Comparison of ENCODE assay signal across 8 cellular contexts in genomic region chr1:170075186-170075585, GRCh38. TPM values are rescaled to one million over a fixed set of nuclear protein-coding genes. Genes with fewer than 3 reads are reported as not detected.
A peak's percentile ranks its signal among the peaks of the same experiment; 100 is the strongest.
DNase-seq lines count a peak whose midpoint lies in the region; ATAC-seq, FAIRE-seq and TF ChIP-seq lines count a peak whose summit lies in the region.

No MANE protein-coding gene starts in this region.

- H3K9me3 Mint-ChIP-seq in CD8-positive, alpha-beta memory T cell = peaks cover 5 to 11% (median 7%) of the 10 kb centered on the region in 5 donors

- H3K4me2 ChIP-seq in endothelial cell of umbilical vein (ENCODE audit: insufficient read depth, low read length) (peak overlapping the region; percentile 60), parathyroid adenoma (ENCODE audit: low read length) (peak overlapping the region; percentile 54)

- dilution Hi-C loops in endothelial cell of umbilical vein (cut with MboI; ENCODE audit: extremely low pct_ligation_motif_present, low sequenced_read_pairs) = no loop called here

- H3K4me1 Mint-ChIP-seq in CD8-positive, alpha-beta memory T cell = peaks cover 47 to 57% (median 52%) of the 10 kb centered on the region in 3 donors

- intact Hi-C loops in endothelial cell of umbilical vein (cut with micrococcal nuclease) = loop anchor here (10.0 kb wide), 2 partner anchors 460 to 590 kb away; partner anchors contain the start of genes GORAB and PRRX1

- no peaks in the 10 kb centered on the region for H3K9me3 ChIP-seq in CD8-positive, alpha-beta memory T cell (ENCODE audit: low read length)
- peaks cover 32% of the 10 kb centered on the region for H3K9me3 ChIP-seq in NT2/D1 (ENCODE audit: insufficient read depth, low read length)
- no peaks in the 10 kb centered on the region for H3K9me3 ChIP-seq in endothelial cell of umbilical vein (replicated peaks; ENCODE audit: control insufficient read depth, insufficient read depth, low read length)
- H3K9me3 ChIP-seq in parathyroid adenoma (ENCODE audit: control insufficient read depth, low read length) = no peaks in the 10 kb centered on the region

- CTCF ChIA-PET in CD8-positive, alpha-beta memory T cell (lab: Charles Lee) = interaction anchor here (0.8 kb wide), 1 partner anchor 12 kb away, joined by 3 read pairs; no protein-coding TSS in a partner anchor
- CTCF ChIA-PET in endothelial cell of umbilical vein (lab: Charles Lee) = interaction anchor here (1.0 kb wide), 1 partner anchor 179 kb away, joined by 3 read pairs; no protein-coding TSS in a partner anchor

- H3K4me1 ChIP-seq in CD8-positive, alpha-beta memory T cell (ENCODE audit: insufficient read depth, low read length) = peaks cover 27% of the 10 kb centered on the region
- H3K4me1 ChIP-seq in NT2/D1 (ENCODE audit: insufficient read depth, insufficient read length) = no peaks in the 10 kb centered on the region
- H3K4me1 ChIP-seq in endothelial cell of umbilical vein (ENCODE audit: control insufficient read depth, extremely low read depth, insufficient read depth, low read length) = peaks cover 7% of the 10 kb centered on the region
- no peaks in the 10 kb centered on the region for H3K4me1 ChIP-seq in parathyroid adenoma

- peak overlapping the region; percentile 70 for H3K4me3 ChIP-seq in CD8-positive, alpha-beta memory T cell (ENCODE audit: low read length)
- peak overlapping the region; percentile 79 for H3K4me3 ChIP-seq in NT2/D1 (ENCODE audit: insufficient read length, low read depth)
- peak overlapping the region in 2 of 3 experiments; percentile 9 to 77 for H3K4me3 ChIP-seq in endothelial cell of umbilical vein (replicated peaks in 1 of 3; ENCODE audit: insufficient read depth in 1 of 3, low read depth in 1 of 3, low read length in 3 of 3)
- H3K4me3 ChIP-seq in parathyroid adenoma (ENCODE audit: low read depth, low read length) = peak overlapping the region; percentile 60

- TF ChIP-seq CTCF in endothelial cell of umbilical vein (IDR thresholded peaks at IDR 0.05; ENCODE audit: extremely low read depth in 1 of 2, insufficient read depth in 1 of 2, low read depth in 1 of 2, low read length in 2 of 2) = no peak
- TF ChIP-seq CTCF in parathyroid adenoma (IDR thresholded peaks at IDR 0.05) = no peak

- FAIRE-seq in endothelial cell of umbilical vein (lab: Jason Lieb, UNC) = no peak

- TF ChIP-seq POLR2A in endothelial cell of umbilical vein (IDR thresholded peaks at IDR 0.05; ENCODE audit: low read depth, low read length) = no peak

- H3K27me3 Mint-ChIP-seq in CD8-positive, alpha-beta memory T cell = no peaks in the 10 kb centered on the region

- POLR2A ChIA-PET in CD8-positive, alpha-beta memory T cell (lab: Charles Lee) = interaction anchor here (1.7 kb wide), 1 partner anchor 182 kb away, joined by 12 read pairs; the partner anchor contains the start of gene SCYL3
- POLR2A ChIA-PET in endothelial cell of umbilical vein (lab: Charles Lee) = no interaction called here

- H3K79me2 ChIP-seq in endothelial cell of umbilical vein (ENCODE audit: control insufficient read depth, insufficient read depth, low read length) (peaks cover 2% of the 10 kb centered on the region), parathyroid adenoma (peaks cover 7% of the 10 kb centered on the region)

- H2AFZ ChIP-seq in endothelial cell of umbilical vein (ENCODE audit: low read depth, low read length) (peak overlapping the region; percentile 84), parathyroid adenoma (peak overlapping the region; percentile 95)

- peak overlapping the region; percentile 81 to 98 (median 94) for H3K27ac Mint-ChIP-seq in CD8-positive, alpha-beta memory T cell

- no peaks in the 10 kb centered on the region for H4K20me1 ChIP-seq in endothelial cell of umbilical vein (replicated peaks; ENCODE audit: control insufficient read depth, extremely low read depth, insufficient read depth, low read length)

- no peaks in the 10 kb centered on the region for H3K9me1 ChIP-seq in endothelial cell of umbilical vein (replicated peaks; ENCODE audit: control insufficient read depth, extremely low read depth, insufficient read depth, low read length)

- ATAC-seq in GM21447 (IDR thresholded peaks at IDR 0.05; ENCODE audit: unreplicated experiment) = no peak

- H3K27me3 ChIP-seq in CD8-positive, alpha-beta memory T cell (ENCODE audit: insufficient read depth, low read length, poor library complexity, severe bottlenecking) = no peaks in the 10 kb centered on the region
- H3K27me3 ChIP-seq in NT2/D1 (ENCODE audit: insufficient read depth, insufficient read length) (no peaks in the 10 kb centered on the region), endothelial cell of umbilical vein (ENCODE audit: control insufficient read depth in 2 of 2, insufficient read depth in 2 of 2, low read length in 2 of 2) (no peaks in the 10 kb centered on the region), parathyroid adenoma (ENCODE audit: control insufficient read depth, insufficient read depth, low read length) (no peaks in the 10 kb centered on the region)

- peak overlapping the region; percentile 11 for H3K9ac ChIP-seq in NT2/D1 (ENCODE audit: insufficient read length, low read depth)
- no peak overlapping the region for H3K9ac ChIP-seq in endothelial cell of umbilical vein (replicated peaks; ENCODE audit: extremely low read depth, insufficient read depth, low read length)
- H3K9ac ChIP-seq in parathyroid adenoma = no peak overlapping the region

- H3K36me3 ChIP-seq in CD8-positive, alpha-beta memory T cell (ENCODE audit: insufficient read depth, low read length) = no peaks in the 10 kb centered on the region
- H3K36me3 ChIP-seq in NT2/D1 (ENCODE audit: insufficient read depth, insufficient read length, low read length) (no peaks in the 10 kb centered on the region), endothelial cell of umbilical vein (ENCODE audit: control insufficient read depth in 2 of 2, extremely low read depth in 1 of 2, insufficient read depth in 2 of 2, low read length in 2 of 2) (no peaks in the 10 kb centered on the region), parathyroid adenoma (ENCODE audit: control insufficient read depth, insufficient read depth, low read length) (no peaks in the 10 kb centered on the region)

- DNase-seq in CD8-positive, alpha-beta memory T cell = peak in 2 of 5 donors; percentile 1 to 50
- DNase-seq in NT2/D1 (ENCODE audit: low read depth, low spot score) (no peak), endothelial cell of umbilical vein (ENCODE audit: low read depth, low spot score) (no peak), AG20443 (ENCODE audit: low spot score) (no peak), SW 1271 (lab: John Stamatoyannopoulos, UW) (no peak)
- DNase-seq in stimulated activated CD4-positive, alpha-beta T cell treated with anti-CD3 and anti-CD28 coated beads, Interleukin-2, amount 100 ng/mL, for 48 hours = no peak

- peak overlapping the region; percentile 85 to 98 (median 91) for H3K4me3 Mint-ChIP-seq in CD8-positive, alpha-beta memory T cell

- H3K36me3 Mint-ChIP-seq in CD8-positive, alpha-beta memory T cell = peaks cover 7 to 15% (median 7%) of the 10 kb centered on the region in 3 donors

- peak overlapping the region; percentile 66 for H3K27ac ChIP-seq in CD8-positive, alpha-beta memory T cell (ENCODE audit: low read depth, low read length)
- no peak overlapping the region for H3K27ac ChIP-seq in endothelial cell of umbilical vein (ENCODE audit: insufficient read depth, low read depth, low read length)
- H3K27ac ChIP-seq in parathyroid adenoma = peak overlapping the region; percentile 79

- no TSS peak for BruUV-seq in endothelial cell of umbilical vein (replicated peaks; lab: Mats Ljungman, UMichigan)

TF ChIP-seq in endothelial cell of umbilical vein, 7 proteins besides CTCF, POLR2A, EP300 and RAD21:
- TF ChIP-seq MYC (IDR thresholded peaks at IDR 0.05; ENCODE audit: low read depth, low read length) (no peak), GATA2 (IDR thresholded peaks at IDR 0.05; ENCODE audit: insufficient read depth, insufficient read length, low read depth, low read length) (no peak), POLR2AphosphoS5 (IDR thresholded peaks at IDR 0.05; ENCODE audit: insufficient read depth, low read depth, low read length) (no peak), MAX (IDR thresholded peaks at IDR 0.05; ENCODE audit: insufficient read depth, insufficient read length) (no peak), EZH2 (IDR thresholded peaks at IDR 0.05; ENCODE audit: borderline replicate concordance, low read depth, low read length, severe bottlenecking) (no peak)

RNA-seq across cellular contexts. Expression of gene KIFAP3, which starts 0.7 kb away (rescaled TPM):
- total RNA-seq in CD8-positive, alpha-beta memory T cell = 10 to 100 TPM; 23.2 to 23.8 TPM
- 17.4 TPM for polyA plus RNA-seq in CD8-positive, alpha-beta memory T cell
- total RNA-seq in endothelial cell of umbilical vein = 17.5 and 19.6 TPM in 2 replicates
- polyA plus RNA-seq in endothelial cell of umbilical vein = 5.0 and 6.4 TPM in 2 replicates
- polyA plus RNA-seq in endothelial cell of umbilical vein (2011; cell fraction: cytosol; rRNA removed) = 8.4 and 8.7 TPM in 2 replicates
- 9.0 and 11.7 TPM in 2 replicates for polyA plus RNA-seq in endothelial cell of umbilical vein (2011; cell fraction: nucleus; rRNA removed)
- polyA plus RNA-seq in endothelial cell of umbilical vein (2012) = 19.4 and 21.1 TPM in 2 replicates
- 8.3 and 8.4 TPM in 2 replicates for polyA minus RNA-seq in endothelial cell of umbilical vein
- 5.1 TPM for polyA minus RNA-seq in endothelial cell of umbilical vein (2011; cell fraction: cytosol; rRNA and poly(A)+ RNA removed)
- 17.0 and 18.4 TPM in 2 replicates for polyA minus RNA-seq in endothelial cell of umbilical vein (2011; cell fraction: nucleus; rRNA and poly(A)+ RNA removed)
